2 cellular contexts compared by ENCODE assay signal in the genomic region with DNA sequence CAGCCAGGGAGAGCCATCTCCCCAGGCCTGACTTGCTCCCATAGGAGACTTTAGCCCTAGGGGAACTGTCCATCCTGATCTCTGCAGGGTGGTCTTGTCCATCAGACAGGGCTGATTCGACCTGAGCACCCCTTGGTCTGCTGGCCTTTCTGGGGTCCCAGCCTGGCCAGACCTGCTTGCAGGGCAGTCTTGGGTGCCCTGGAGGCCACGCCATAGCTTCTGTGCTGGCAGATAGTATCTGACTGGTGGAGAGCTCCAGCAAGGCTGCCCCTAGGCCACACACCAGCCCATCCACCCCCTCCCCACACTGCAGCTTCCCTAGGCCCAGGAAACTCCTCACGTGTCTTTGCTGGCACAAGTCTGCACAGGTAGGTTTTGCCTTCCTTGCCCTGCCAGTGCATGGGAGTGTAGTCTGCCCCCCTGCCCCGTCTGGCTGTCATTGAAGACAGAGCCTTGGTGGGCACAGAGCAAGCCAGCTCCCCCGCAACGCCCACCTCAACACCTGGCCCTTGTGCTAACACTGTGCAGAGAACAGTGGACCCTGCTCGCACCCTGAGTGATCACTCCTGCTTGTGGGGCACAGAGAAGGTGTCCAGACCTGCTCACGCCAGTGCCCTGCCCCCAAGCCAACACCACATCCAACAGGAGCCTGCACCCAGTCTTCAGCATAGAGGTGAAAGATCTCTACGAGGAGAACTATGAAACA.
TF ChIP-seq lines count a peak whose summit lies in the region.

No MANE protein-coding gene starts in this region.

TF ChIP-seq in H1, 55 proteins besides CTCF, POLR2A, EP300 and RAD21:
- peak; percentile 95 for TF ChIP-seq POLR2AphosphoS5 (IDR thresholded peaks at IDR 0.05; ENCODE audit: low read depth, low read length)
- TF ChIP-seq HDAC6 (IDR thresholded peaks at IDR 0.05; ENCODE audit: low read depth, low read length): no peak
- peak; percentile 24; the same call in 1 of the 2 replicates for TF ChIP-seq E2F6 (IDR thresholded peaks at IDR 0.05)
- TF ChIP-seq SIRT6 (IDR thresholded peaks at IDR 0.05; ENCODE audit: low read length): peak; percentile 34
- TF ChIP-seq TAF7 (optimal IDR thresholded peaks at IDR 0.05; ENCODE audit: borderline replicate concordance, low read depth, low read length): peak; percentile 15
- no peak for TF ChIP-seq TCF12 (IDR thresholded peaks at IDR 0.05; ENCODE audit: low read depth, low read length)
- TF ChIP-seq RXRA (IDR thresholded peaks at IDR 0.05; ENCODE audit: insufficient read depth, low read depth, low read length): no peak
- no peak for TF ChIP-seq ZNF274 (IDR thresholded peaks at IDR 0.05; ENCODE audit: borderline replicate concordance, extremely low read depth, low read length)

TF ChIP-seq in HepG2, 621 proteins besides CTCF, POLR2A, EP300 and RAD21:
- TF ChIP-seq ZNF260 (CRISPR knock-in tag; IDR thresholded peaks at IDR 0.05; ENCODE audit: borderline replicate concordance, low read depth) (no peak), CHCHD3 (CRISPR knock-in tag; IDR thresholded peaks at IDR 0.05) (no peak), CENPX (CRISPR knock-in tag; IDR thresholded peaks at IDR 0.05) (no peak), NFYC (CRISPR knock-in tag; IDR thresholded peaks at IDR 0.05) (no peak), PITX1 (CRISPR knock-in tag; IDR thresholded peaks at IDR 0.05) (0 out of 2 replicates have a peak, but pooled peaks have one; percentile 16), XRCC5 (optimal IDR thresholded peaks at IDR 0.05; ENCODE audit: low read length) (no peak), JDP2 (CRISPR knock-in tag; IDR thresholded peaks at IDR 0.05; ENCODE audit: borderline replicate concordance) (no peak), ARHGAP35 (CRISPR knock-in tag; IDR thresholded peaks at IDR 0.05; ENCODE audit: borderline replicate concordance) (no peak), SOX13 (IDR thresholded peaks at IDR 0.05) (no peak), SOX13 (CRISPR knock-in tag; conservative IDR thresholded peaks at IDR 0.05 in 1 of 2, IDR thresholded peaks at IDR 0.05 in 1 of 2) (no peak), REL (CRISPR knock-in tag; conservative IDR thresholded peaks at IDR 0.05) (no peak), STAT5B (CRISPR knock-in tag; IDR thresholded peaks at IDR 0.05) (no peak), ZNF768 (CRISPR knock-in tag; IDR thresholded peaks at IDR 0.05) (peak; percentile 10; the same call in 1 of the 2 replicates), REST (IDR thresholded peaks at IDR 0.05; ENCODE audit: borderline replicate concordance in 1 of 2, low read depth in 1 of 2, low read length in 2 of 2) (peak in 1 of 2 experiments; percentile 41; a peak in 1 of 4 replicates), ZNF776 (CRISPR knock-in tag; IDR thresholded peaks at IDR 0.05) (no peak), SIX1 (CRISPR knock-in tag; IDR thresholded peaks at IDR 0.05; ENCODE audit: borderline replicate concordance) (no peak), ZNF414 (CRISPR knock-in tag; IDR thresholded peaks at IDR 0.05) (no peak), NRL (CRISPR knock-in tag; IDR thresholded peaks at IDR 0.05; ENCODE audit: borderline replicate concordance) (no peak; the same call in 1 of the 2 replicates), ZBTB33 (CRISPR knock-in tag; IDR thresholded peaks at IDR 0.05) (no peak), CBX2 (IDR thresholded peaks at IDR 0.05; ENCODE audit: low read depth, low read length) (no peak), CBX2 (CRISPR knock-in tag; IDR thresholded peaks at IDR 0.05; ENCODE audit: low read depth) (no peak), KDM6A (CRISPR knock-in tag; IDR thresholded peaks at IDR 0.05; ENCODE audit: low read depth) (no peak), KMT2B (CRISPR knock-in tag; IDR thresholded peaks at IDR 0.05) (no peak), HNF4G (IDR thresholded peaks at IDR 0.05; ENCODE audit: borderline replicate concordance, low read depth, low read length) (no peak), HNF4G (CRISPR knock-in tag; IDR thresholded peaks at IDR 0.05; ENCODE audit: borderline replicate concordance, low read depth) (no peak), ZNF792 (CRISPR knock-in tag; IDR thresholded peaks at IDR 0.05) (no peak)
- TF ChIP-seq, protein P1, sequence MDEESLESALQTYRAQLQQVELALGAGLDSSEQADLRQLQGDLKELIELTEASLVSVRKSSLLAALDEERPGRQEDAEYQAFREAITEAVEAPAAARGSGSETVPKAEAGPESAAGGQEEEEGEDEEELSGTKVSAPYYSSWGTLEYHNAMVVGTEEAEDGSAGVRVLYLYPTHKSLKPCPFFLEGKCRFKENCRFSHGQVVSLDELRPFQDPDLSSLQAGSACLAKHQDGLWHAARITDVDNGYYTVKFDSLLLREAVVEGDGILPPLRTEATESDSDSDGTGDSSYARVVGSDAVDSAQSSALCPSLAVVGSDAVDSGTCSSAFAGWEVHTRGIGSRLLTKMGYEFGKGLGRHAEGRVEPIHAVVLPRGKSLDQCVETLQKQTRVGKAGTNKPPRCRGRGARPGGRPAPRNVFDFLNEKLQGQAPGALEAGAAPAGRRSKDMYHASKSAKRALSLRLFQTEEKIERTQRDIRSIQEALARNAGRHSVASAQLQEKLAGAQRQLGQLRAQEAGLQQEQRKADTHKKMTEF (CRISPR knock-in tag; IDR thresholded peaks at IDR 0.05): no peak
- TF ChIP-seq, protein P2, sequence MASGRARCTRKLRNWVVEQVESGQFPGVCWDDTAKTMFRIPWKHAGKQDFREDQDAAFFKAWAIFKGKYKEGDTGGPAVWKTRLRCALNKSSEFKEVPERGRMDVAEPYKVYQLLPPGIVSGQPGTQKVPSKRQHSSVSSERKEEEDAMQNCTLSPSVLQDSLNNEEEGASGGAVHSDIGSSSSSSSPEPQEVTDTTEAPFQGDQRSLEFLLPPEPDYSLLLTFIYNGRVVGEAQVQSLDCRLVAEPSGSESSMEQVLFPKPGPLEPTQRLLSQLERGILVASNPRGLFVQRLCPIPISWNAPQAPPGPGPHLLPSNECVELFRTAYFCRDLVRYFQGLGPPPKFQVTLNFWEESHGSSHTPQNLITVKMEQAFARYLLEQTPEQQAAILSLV (CRISPR knock-in tag; IDR thresholded peaks at IDR 0.05; ENCODE audit: borderline replicate concordance): no peak
TF ChIP-seq in HepG2: peak in this region for 3.
